Comparison of ENCODE assay signal across 8 cellular contexts in the genomic region with DNA sequence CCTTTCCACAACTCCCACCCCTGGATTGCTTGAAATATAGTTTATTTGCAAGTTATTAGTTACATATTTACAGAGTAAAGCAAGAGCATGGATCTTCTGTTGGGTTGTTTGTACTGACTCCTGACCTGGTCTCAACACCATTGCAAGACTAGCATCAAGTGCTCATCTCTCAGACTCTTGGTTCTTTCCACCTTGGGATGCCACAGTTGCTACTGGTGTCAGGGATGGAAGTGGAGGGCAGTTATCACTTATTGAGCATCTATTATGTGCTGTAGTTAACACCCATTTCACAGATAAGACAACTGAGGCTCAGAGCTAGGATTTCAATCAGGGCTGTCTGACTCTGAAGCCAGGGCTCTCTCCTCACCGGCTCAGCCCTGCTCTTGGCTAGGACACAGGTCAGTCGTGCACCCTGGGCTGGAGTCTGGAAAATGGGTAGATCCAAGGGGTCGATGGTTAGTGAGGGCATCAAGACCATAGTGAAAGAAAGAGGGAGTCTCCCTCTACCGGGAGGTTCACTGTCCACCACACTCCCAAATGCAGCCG. TPM values are rescaled to one million over a fixed set of nuclear protein-coding genes. Genes with fewer than 3 reads are reported as not detected.
DNase-seq lines count a peak whose midpoint lies in the region; TF ChIP-seq lines count a peak whose summit lies in the region.

No MANE protein-coding gene starts in this region.

- CTCF ChIA-PET in Calu3 (lab: Charles Lee), result interaction anchor here (0.6 kb wide), 1 partner anchor 111 kb away, joined by 4 read pairs; no protein-coding TSS in a partner anchor

- TF ChIP-seq CTCF in Calu3 (IDR thresholded peaks at IDR 0.05; ENCODE audit: unreplicated experiment), result no peak
- TF ChIP-seq CTCF in fibroblast of mammary gland (conservative IDR thresholded peaks at IDR 0.05; ENCODE audit: control insufficient read depth, insufficient read depth, low read depth, low read length), result peak; percentile 15
- TF ChIP-seq CTCF in progenitor cell of endocrine pancreas (IDR thresholded peaks at IDR 0.05; ENCODE audit: unreplicated experiment), result no peak
- TF ChIP-seq CTCF in tibial nerve (IDR thresholded peaks at IDR 0.05), result no peak

- H3K4me3 Mint-ChIP-seq in Calu3 (ENCODE audit: low read depth, unreplicated experiment), result peak overlapping the region; percentile 38
- H3K4me3 Mint-ChIP-seq in progenitor cell of endocrine pancreas (ENCODE audit: low read depth), result peak overlapping the region; percentile 56

- H3K4me3 ChIP-seq in SJCRH30 (peak overlapping the region; percentile 78), fibroblast of mammary gland (ENCODE audit: control insufficient read depth, low read depth, low read length) (peak overlapping the region; percentile 40), tibial nerve (peak overlapping the region in 2 of 4 donors; percentile 35 to 57)

- no peaks in the 10 kb centered on the region for H3K36me3 Mint-ChIP-seq in Calu3 (ENCODE audit: insufficient read depth, unreplicated experiment)
- H3K36me3 Mint-ChIP-seq in progenitor cell of endocrine pancreas (ENCODE audit: insufficient read depth), result no peaks in the 10 kb centered on the region

- TF ChIP-seq EP300 in tibial nerve (IDR thresholded peaks at IDR 0.05), result no peak

- no peak overlapping the region for H3K27ac Mint-ChIP-seq in Calu3 (ENCODE audit: unreplicated experiment)
- H3K27ac Mint-ChIP-seq in progenitor cell of endocrine pancreas, result no peak overlapping the region

- H3K9me3 Mint-ChIP-seq in Calu3 (ENCODE audit: low read depth, unreplicated experiment) (no peaks in the 10 kb centered on the region), progenitor cell of endocrine pancreas (ENCODE audit: low read depth) (peaks cover 7% of the 10 kb centered on the region)

- WGBS in tibial nerve, 2 donors, result 21 to 24% methylated on average over 5 of the region's 5 CpGs

- H3K27ac ChIP-seq in SJCRH30 (peak overlapping the region; percentile 86), tibial nerve (peak overlapping the region in 1 of 4 donors; percentile 73)

- H3K9me3 ChIP-seq in SJCRH30 (replicated peaks), result no peaks in the 10 kb centered on the region
- no peaks in the 10 kb centered on the region for H3K9me3 ChIP-seq in tibial nerve

- H3K4me1 Mint-ChIP-seq in Calu3 (ENCODE audit: low read depth, unreplicated experiment) (peaks cover 8% of the 10 kb centered on the region), progenitor cell of endocrine pancreas (ENCODE audit: low read depth) (peaks cover 5% of the 10 kb centered on the region)

- TF ChIP-seq POLR2A in tibial nerve (IDR thresholded peaks at IDR 0.05), result no peak

- DNase-seq in Calu3, result no peak
- no peak for DNase-seq in SJCRH30
- DNase-seq in fibroblast of mammary gland (ENCODE audit: low read depth), result no peak
- no peak for DNase-seq in progenitor cell of endocrine pancreas (ENCODE audit: low spot score, unreplicated experiment)
- no peak for DNase-seq in AG08396 (ENCODE audit: low spot score)
- DNase-seq in tibial nerve (ENCODE audit: low spot score in 2 of 2), result no peak
- DNase-seq in Ammon's horn (ENCODE audit: low spot score), result no peak
- no peak for DNase-seq in DMS 273 (lab: John Stamatoyannopoulos, UW; ENCODE audit: unreplicated experiment)

- no peaks in the 10 kb centered on the region for H3K27me3 ChIP-seq in SJCRH30
- H3K27me3 ChIP-seq in tibial nerve, result peaks cover 0 to 20% of the 10 kb centered on the region in 2 donors

- BruUV-seq in Calu3 (replicated peaks; lab: Mats Ljungman, UMichigan), result no TSS peak

- H3K27me3 Mint-ChIP-seq in Calu3 (ENCODE audit: unreplicated experiment) (peaks cover 96% of the 10 kb centered on the region), progenitor cell of endocrine pancreas (peaks cover 67% of the 10 kb centered on the region)

- no peaks in the 10 kb centered on the region for H3K36me3 ChIP-seq in SJCRH30
- H3K36me3 ChIP-seq in tibial nerve, result no peaks in the 10 kb centered on the region

- intact Hi-C loops in Calu3 (cut with micrococcal nuclease; ENCODE audit: unreplicated experiment), result no loop called here

- H3K4me1 ChIP-seq in SJCRH30 (peaks cover 26% of the 10 kb centered on the region), tibial nerve (peaks cover 0 to 18% (median 4%) of the 10 kb centered on the region in 4 donors)

RNA-seq across cellular contexts. Expression of gene ADAMTS14, which starts 0.6 kb away (rescaled TPM):
- total RNA-seq in Calu3 (2022) (0.12 and 0.14 TPM in 2 replicates), progenitor cell of endocrine pancreas (0.05 TPM in 1 of 2 replicates, not detected in the other), tibial nerve (10 to 100 TPM in 1 of 4 donors, 1 to 10 TPM in 3; 4.2 to 12.1 (median 7.4) TPM)
- total RNA-seq in SJCRH30 (2014; rRNA removed; shearing (Covaris generic)), result 6.4 and 7.6 TPM in 2 replicates
